ENCODE assay signal across 1 cellular context in the genomic region with DNA sequence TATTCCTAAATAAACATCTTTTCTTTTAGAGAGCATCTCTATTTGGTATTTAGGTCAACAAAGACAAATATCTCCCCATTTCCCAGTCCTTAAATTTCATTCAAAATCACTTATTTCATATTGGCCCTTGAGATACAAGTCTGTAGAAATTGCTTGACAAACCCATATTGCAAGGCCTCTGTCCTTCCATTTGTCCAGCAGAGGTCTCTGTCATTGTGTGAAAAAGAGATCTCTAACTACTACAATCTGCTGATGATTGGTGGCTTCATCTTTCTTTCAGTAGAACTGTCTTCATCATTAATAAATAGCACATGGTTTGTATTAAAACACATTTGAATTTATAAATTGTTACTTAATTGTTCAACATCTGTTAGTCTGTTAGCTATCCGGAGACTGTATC.
TF ChIP-seq lines count a peak whose summit lies in the region.

No MANE protein-coding gene starts in this region.

TF ChIP-seq in GM23338, 12 proteins besides CTCF, POLR2A, EP300 and RAD21 (continued from another document):
- TF ChIP-seq, protein P1, sequence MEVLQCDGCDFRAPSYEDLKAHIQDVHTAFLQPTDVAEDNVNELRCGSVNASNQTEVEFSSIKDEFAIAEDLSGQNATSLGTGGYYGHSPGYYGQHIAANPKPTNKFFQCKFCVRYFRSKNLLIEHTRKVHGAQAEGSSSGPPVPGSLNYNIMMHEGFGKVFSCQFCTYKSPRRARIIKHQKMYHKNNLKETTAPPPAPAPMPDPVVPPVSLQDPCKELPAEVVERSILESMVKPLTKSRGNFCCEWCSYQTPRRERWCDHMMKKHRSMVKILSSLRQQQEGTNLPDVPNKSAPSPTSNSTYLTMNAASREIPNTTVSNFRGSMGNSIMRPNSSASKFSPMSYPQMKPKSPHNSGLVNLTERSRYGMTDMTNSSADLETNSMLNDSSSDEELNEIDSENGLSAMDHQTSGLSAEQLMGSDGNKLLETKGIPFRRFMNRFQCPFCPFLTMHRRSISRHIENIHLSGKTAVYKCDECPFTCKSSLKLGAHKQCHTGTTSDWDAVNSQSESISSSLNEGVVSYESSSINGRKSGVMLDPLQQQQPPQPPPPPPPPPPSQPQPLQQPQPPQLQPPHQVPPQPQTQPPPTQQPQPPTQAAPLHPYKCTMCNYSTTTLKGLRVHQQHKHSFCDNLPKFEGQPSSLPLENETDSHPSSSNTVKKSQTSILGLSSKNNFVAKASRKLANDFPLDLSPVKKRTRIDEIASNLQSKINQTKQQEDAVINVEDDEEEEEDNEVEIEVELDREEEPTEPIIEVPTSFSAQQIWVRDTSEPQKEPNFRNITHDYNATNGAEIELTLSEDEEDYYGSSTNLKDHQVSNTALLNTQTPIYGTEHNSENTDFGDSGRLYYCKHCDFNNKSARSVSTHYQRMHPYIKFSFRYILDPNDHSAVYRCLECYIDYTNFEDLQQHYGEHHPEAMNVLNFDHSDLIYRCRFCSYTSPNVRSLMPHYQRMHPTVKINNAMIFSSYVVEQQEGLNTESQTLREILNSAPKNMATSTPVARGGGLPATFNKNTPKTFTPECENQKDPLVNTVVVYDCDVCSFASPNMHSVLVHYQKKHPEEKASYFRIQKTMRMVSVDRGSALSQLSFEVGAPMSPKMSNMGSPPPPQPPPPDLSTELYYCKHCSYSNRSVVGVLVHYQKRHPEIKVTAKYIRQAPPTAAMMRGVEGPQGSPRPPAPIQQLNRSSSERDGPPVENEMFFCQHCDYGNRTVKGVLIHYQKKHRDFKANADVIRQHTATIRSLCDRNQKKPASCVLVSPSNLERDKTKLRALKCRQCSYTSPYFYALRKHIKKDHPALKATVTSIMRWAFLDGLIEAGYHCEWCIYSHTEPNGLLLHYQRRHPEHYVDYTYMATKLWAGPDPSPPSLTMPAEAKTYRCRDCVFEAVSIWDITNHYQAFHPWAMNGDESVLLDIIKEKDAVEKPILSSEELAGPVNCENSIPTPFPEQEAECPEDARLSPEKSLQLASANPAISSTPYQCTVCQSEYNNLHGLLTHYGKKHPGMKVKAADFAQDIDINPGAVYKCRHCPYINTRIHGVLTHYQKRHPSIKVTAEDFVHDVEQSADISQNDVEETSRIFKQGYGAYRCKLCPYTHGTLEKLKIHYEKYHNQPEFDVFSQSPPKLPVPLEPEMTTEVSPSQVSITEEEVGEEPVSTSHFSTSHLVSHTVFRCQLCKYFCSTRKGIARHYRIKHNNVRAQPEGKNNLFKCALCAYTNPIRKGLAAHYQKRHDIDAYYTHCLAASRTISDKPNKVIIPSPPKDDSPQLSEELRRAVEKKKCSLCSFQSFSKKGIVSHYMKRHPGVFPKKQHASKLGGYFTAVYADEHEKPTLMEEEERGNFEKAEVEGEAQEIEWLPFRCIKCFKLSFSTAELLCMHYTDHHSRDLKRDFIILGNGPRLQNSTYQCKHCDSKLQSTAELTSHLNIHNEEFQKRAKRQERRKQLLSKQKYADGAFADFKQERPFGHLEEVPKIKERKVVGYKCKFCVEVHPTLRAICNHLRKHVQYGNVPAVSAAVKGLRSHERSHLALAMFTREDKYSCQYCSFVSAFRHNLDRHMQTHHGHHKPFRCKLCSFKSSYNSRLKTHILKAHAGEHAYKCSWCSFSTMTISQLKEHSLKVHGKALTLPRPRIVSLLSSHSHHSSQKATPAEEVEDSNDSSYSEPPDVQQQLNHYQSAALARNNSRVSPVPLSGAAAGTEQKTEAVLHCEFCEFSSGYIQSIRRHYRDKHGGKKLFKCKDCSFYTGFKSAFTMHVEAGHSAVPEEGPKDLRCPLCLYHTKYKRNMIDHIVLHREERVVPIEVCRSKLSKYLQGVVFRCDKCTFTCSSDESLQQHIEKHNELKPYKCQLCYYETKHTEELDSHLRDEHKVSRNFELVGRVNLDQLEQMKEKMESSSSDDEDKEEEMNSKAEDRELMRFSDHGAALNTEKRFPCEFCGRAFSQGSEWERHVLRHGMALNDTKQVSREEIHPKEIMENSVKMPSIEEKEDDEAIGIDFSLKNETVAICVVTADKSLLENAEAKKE (CRISPR knock-in tag; IDR thresholded peaks at IDR 0.05) = no peak
- TF ChIP-seq NANOG (IDR thresholded peaks at IDR 0.05; ENCODE audit: borderline replicate concordance) = no peak
